Comparison of ENCODE assay signal across 11 cellular contexts in the genomic region with DNA sequence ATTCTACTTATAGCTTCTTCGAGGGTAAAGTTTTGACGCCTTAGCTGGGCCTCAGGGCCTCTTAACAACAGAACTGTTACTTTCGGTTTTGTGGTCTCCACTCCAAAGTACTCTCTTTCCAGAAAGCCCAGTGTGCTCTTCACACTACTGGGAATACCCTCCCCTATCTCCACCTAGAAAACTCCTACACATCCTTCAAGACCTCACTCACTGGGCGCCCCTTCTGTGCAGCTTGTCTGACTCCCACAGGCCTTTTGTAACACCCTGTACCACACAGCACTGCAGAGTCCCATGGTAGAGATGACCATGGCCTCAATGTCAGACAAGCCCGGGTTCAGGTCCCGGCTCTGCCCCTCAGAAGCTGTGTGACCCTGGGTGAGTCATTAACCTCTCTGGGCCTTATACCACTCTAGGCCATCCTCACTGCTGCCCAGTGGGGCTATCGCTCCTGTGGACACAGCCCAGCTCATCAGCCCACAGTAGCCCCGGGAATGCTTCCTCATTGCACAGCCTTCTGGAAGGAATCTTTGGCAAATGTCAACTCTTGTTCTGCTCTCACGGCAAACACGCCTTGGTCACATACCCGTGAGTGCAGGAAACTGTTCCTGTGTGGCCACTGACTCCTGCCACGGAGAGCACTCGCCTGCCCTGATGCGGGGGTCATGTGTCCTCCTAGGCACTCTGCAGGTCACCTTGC. TPM values are rescaled to one million over a fixed set of nuclear protein-coding genes. Genes with fewer than 3 reads are reported as not detected.
"Had no signal": no experiment of that assay in that cellular context is flagged by ENCODE, and none has a peak within 500 bp of the region (broad histone marks: within the 10 kb centered on the region; RNA-seq: fewer than 3 reads in every experiment).

No MANE protein-coding gene starts in this region.

- H3K4me3 ChIP-seq: gastroesophageal sphincter, left lung, smooth muscle cell, tibial nerve had no signal

- H3K4me3 Mint-ChIP-seq: activated CD4-positive, alpha-beta memory T cell treated with anti-CD3 and anti-CD28 coated beads, Interleukin-2, amount 10 ng/mL, durations not matched to agents 7 days and 5 days; memory B cell; stimulated activated memory B cell treated with anti-CD40 and anti-IgM and Interleukin-4, amounts not matched to agents 10 μg/mL and 1 μg/mL and 100 μg/mL, for 72 hours; T-helper 2 cell treated with Interferon-gamma antibody and Interleukin-4, amounts not matched to agents 5 μg/mL and 100 μg/mL, for 36 hours had no signal

- DNase-seq: activated CD4-positive, alpha-beta memory T cell treated with anti-CD3 and anti-CD28 coated beads, Interleukin-2, amount 10 ng/mL, durations not matched to agents 7 days and 5 days; left lung; retina; SW 1271 had no signal

- H3K4me1 Mint-ChIP-seq: stimulated activated memory B cell treated with anti-CD40 and anti-IgM and Interleukin-4, amounts not matched to agents 10 μg/mL and 1 μg/mL and 100 μg/mL, for 72 hours had no signal

- H3K36me3 ChIP-seq: gastroesophageal sphincter, left lung, tibial nerve had no signal

- H3K27ac Mint-ChIP-seq: activated CD4-positive, alpha-beta memory T cell treated with anti-CD3 and anti-CD28 coated beads, Interleukin-2, amount 10 ng/mL, durations not matched to agents 7 days and 5 days; activated naive CD4-positive, alpha-beta T cell treated with anti-CD3 and anti-CD28 coated beads, Interleukin-2, amount 50 U/mL, for 72 hours; memory B cell; stimulated activated memory B cell treated with anti-CD40 and anti-IgM and Interleukin-4, amounts not matched to agents 10 μg/mL and 1 μg/mL and 100 μg/mL, for 72 hours; T-helper 2 cell treated with Interferon-gamma antibody and Interleukin-4, amounts not matched to agents 5 μg/mL and 100 μg/mL, for 36 hours had no signal

- H3K27ac ChIP-seq: gastroesophageal sphincter, left lung, tibial nerve had no signal

- H3K9me3 ChIP-seq: gastroesophageal sphincter, left lung had no signal

- H3K36me3 Mint-ChIP-seq: activated naive CD4-positive, alpha-beta T cell treated with anti-CD3 and anti-CD28 coated beads, Interleukin-2, amount 50 U/mL, for 72 hours; memory B cell; stimulated activated memory B cell treated with anti-CD40 and anti-IgM and Interleukin-4, amounts not matched to agents 10 μg/mL and 1 μg/mL and 100 μg/mL, for 72 hours had no signal

- ATAC-seq: activated naive CD4-positive, alpha-beta T cell treated with anti-CD3 and anti-CD28 coated beads, Interleukin-2, amount 50 U/mL, for 72 hours; gastroesophageal sphincter; left lung; stimulated activated memory B cell treated with anti-CD40 and anti-IgM and Interleukin-4, amounts not matched to agents 10 μg/mL and 1 μg/mL and 100 μg/mL, for 72 hours had no signal

- H3K4me1 ChIP-seq: gastroesophageal sphincter, left lung, tibial nerve had no signal

- H3K9me3 Mint-ChIP-seq: activated CD4-positive, alpha-beta memory T cell treated with anti-CD3 and anti-CD28 coated beads, Interleukin-2, amount 10 ng/mL, durations not matched to agents 7 days and 5 days; activated naive CD4-positive, alpha-beta T cell treated with anti-CD3 and anti-CD28 coated beads, Interleukin-2, amount 50 U/mL, for 72 hours; memory B cell; T-helper 2 cell treated with Interferon-gamma antibody and Interleukin-4, amounts not matched to agents 5 μg/mL and 100 μg/mL, for 36 hours had no signal

- H3K27me3 ChIP-seq: gastroesophageal sphincter, tibial nerve had no signal

RNA-seq across cellular contexts. Expression of a gene that starts 51.4 kb away (rescaled TPM):
- total RNA-seq: activated CD4-positive, alpha-beta memory T cell treated with anti-CD3 and anti-CD28 coated beads, Interleukin-2, amount 10 ng/mL, durations not matched to agents 7 days and 5 days; activated naive CD4-positive, alpha-beta T cell treated with anti-CD3 and anti-CD28 coated beads, Interleukin-2, amount 50 U/mL, for 72 hours had no signal
